In the genomic region with DNA sequence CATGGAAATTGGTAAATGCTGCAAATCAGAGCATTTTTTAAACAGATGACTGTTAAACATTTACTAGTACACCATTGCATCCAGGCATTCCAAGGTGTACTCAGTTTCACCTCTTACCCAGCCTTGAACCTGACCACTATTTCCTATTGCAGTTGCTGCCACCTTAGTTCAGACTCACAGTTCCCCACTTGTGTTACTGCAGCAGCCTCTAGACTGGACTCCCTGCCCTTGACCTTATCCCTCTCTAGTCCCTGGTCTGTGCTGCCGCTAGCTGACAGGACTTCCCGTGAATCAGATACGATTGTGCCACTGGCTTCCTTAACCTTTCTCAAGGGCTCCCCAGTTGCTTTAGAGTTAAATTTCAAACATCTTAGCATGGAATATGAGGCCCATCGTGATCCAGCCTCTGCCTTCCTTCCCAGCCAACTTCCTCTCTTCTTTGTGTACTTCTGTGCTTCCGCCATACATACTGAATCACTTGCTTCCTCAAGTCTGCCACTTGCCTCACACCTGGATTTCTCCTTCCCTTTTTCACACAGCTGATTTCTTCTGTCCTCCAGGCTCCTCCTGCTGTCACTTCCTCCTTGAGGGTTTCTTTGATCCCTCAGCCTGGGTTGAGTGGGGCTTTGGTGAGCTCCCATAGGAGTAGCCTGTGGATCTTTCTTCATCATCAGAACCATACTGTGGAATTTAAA, we compare ENCODE assay signal across 1 cellular context.
TF ChIP-seq lines count a peak whose summit lies in the region.

No MANE protein-coding gene starts in this region.

TF ChIP-seq in GM12878, 131 proteins besides CTCF, POLR2A, EP300 and RAD21 (continued from another document):
- TF ChIP-seq, protein P1, sequence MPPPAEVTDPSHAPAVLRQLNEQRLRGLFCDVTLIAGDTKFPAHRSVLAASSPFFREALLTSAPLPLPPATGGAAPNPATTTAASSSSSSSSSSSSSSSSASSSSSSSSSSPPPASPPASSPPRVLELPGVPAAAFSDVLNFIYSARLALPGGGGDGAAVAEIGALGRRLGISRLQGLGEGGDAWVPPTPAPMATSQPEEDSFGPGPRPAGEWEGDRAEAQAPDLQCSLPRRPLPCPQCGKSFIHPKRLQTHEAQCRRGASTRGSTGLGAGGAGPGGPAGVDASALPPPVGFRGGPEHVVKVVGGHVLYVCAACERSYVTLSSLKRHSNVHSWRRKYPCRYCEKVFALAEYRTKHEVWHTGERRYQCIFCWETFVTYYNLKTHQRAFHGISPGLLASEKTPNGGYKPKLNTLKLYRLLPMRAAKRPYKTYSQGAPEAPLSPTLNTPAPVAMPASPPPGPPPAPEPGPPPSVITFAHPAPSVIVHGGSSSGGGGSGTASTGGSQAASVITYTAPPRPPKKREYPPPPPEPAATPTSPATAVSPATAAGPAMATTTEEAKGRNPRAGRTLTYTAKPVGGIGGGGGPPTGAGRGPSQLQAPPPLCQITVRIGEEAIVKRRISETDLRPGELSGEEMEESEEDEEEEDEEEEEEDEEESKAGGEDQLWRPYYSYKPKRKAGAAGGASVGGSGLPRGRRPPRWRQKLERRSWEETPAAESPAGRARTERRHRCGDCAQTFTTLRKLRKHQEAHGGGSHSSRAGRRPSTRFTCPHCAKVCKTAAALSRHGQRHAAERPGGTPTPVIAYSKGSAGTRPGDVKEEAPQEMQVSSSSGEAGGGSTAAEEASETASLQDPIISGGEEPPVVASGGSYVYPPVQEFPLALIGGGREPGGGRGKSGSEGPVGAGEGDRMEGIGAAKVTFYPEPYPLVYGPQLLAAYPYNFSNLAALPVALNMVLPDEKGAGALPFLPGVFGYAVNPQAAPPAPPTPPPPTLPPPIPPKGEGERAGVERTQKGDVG (CRISPR knock-in tag; IDR thresholded peaks at IDR 0.05) = no peak
- TF ChIP-seq YBX1 (IDR thresholded peaks at IDR 0.05) (no peak), DPF2 (IDR thresholded peaks at IDR 0.05) (no peak), CREM (IDR thresholded peaks at IDR 0.05; ENCODE audit: low read depth) (no peak)
